Comparison of ENCODE assay signal across 9 cellular contexts in the genomic region with DNA sequence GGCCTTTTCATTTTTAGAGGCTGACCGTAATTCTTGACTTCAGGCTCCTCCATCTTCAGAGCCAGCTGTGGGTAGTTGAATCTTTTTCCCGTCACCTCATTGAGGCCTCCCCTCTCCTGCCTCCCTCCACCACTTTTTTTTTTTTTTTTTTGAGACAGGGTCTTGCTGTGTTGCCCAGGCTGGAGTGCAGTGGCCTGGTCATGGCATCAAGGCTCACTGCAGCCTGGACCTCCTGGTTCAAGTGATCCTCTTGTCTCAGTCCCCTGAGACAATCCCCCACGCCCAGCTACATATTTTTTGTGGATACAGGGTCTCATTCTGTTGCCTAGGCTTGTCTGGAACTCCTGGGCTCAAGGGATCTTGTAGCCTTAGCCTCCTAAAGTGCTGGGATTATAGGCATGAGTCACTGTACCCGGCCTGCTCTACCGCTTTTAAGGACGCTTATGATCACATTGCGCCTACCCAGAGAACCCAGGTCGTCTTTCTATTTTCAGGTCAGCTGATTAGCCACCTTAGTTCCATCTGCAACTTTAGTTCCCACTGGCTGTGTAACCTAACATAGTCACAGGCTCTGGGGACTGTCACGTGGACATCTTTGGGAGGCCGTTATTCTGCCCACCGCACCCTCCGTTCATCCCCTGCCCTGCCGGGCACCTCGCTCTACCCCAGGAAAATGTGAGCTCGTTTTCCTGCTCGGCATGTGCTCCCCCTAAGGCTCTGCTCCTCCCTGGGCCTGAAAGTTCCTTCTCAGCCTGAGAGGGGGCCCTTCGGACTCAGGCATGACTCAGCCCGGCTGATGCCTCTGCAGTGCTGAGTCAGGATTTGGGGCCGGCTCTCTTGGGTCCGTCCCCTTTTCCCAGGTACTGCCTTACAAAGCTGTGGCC. TPM values are rescaled to one million over a fixed set of nuclear protein-coding genes. Genes with fewer than 3 reads are reported as not detected.
DNase-seq lines count a peak whose midpoint lies in the region; ATAC-seq, FAIRE-seq and TF ChIP-seq lines count a peak whose summit lies in the region.
"Had no signal": no experiment of that assay in that cellular context is flagged by ENCODE, and none has a peak within 500 bp of the region (broad histone marks: within the 10 kb centered on the region; RNA-seq: fewer than 3 reads in every experiment).

No MANE protein-coding gene starts in this region.

- peak; percentile 44 for ATAC-seq in Right ventricle myocardium inferior

- no peak overlapping the region for H3K9ac ChIP-seq in kidney (ENCODE audit: low read length in 2 of 2)

- H3K4me3 ChIP-seq in right atrium auricular region: no peak overlapping the region
- H3K4me3 ChIP-seq in kidney (ENCODE audit: low read length in 2 of 2): no peak overlapping the region
- no peak overlapping the region for H3K4me3 ChIP-seq in vagina

- H3K27ac Mint-ChIP-seq in brain: peak overlapping the region in 3 of 5 experiments; percentile 78 to 94 (median 92)

- peaks cover 23% of the 10 kb centered on the region for H3K36me3 ChIP-seq in right atrium auricular region
- H3K36me3 ChIP-seq in kidney (ENCODE audit: control insufficient read depth in 1 of 2, insufficient read depth in 2 of 2, low read length in 2 of 2): peaks cover 6 to 16% of the 10 kb centered on the region in 2 donors
- peaks cover 0 to 40% of the 10 kb centered on the region in 2 donors for H3K36me3 ChIP-seq in vagina

- H3K9me3 ChIP-seq in right atrium auricular region (no peaks in the 10 kb centered on the region), kidney (ENCODE audit: control insufficient read depth in 1 of 2, low read length in 2 of 2) (no peaks in the 10 kb centered on the region), vagina (no peaks in the 10 kb centered on the region)

- H3K9me3 Mint-ChIP-seq in brain: peaks cover 0 to 2% (median 0%) of the 10 kb centered on the region in 5 experiments

- peak overlapping the region in 2 of 5 experiments; percentile 2 to 62 for H3K4me3 Mint-ChIP-seq in brain

- no peaks in the 10 kb centered on the region for H3K36me3 Mint-ChIP-seq in brain

- intact Hi-C loops in Right ventricle myocardium inferior (cut with DNase I) (no loop called here), kidney (cut with DNase I) (no loop called here), vagina (cut with DNase I) (no loop called here)

- peaks cover 8% of the 10 kb centered on the region for H3K27me3 Mint-ChIP-seq in brain

- DNase-seq in Right ventricle myocardium inferior (ENCODE audit: missing footprints) (no peak), right atrium auricular region (ENCODE audit: low spot score) (no peak), kidney (peak; percentile 73), vagina (ENCODE audit: extremely low spot score in 2 of 2) (no peak), HuH-7.5 (ENCODE audit: low spot score) (no peak), NCI-H146 (lab: John Stamatoyannopoulos, UW) (no peak), NCI-H2081 treated with DMSO at 0.1 percent for 48 hours (lab: John Stamatoyannopoulos, UW) (no peak)
- DNase-seq: AML-193 had no signal

- H3K4me1 ChIP-seq in right atrium auricular region (peaks cover 0 to 21% of the 10 kb centered on the region in 2 donors), kidney (ENCODE audit: control insufficient read depth in 1 of 2, insufficient read depth in 1 of 2, low read depth in 1 of 2, low read length in 2 of 2) (peaks cover 3 to 10% of the 10 kb centered on the region in 2 donors), vagina (peaks cover 53% of the 10 kb centered on the region)

- no peak for TF ChIP-seq POLR2A in vagina (IDR thresholded peaks at IDR 0.05)

- TF ChIP-seq CTCF in right atrium auricular region (IDR thresholded peaks at IDR 0.05) (no peak), brain (conservative IDR thresholded peaks at IDR 0.05) (no peak), kidney (IDR thresholded peaks at IDR 0.05; ENCODE audit: borderline replicate concordance, extremely low read depth, insufficient read depth) (no peak), vagina (IDR thresholded peaks at IDR 0.05) (no peak)

- H3K27ac ChIP-seq in right atrium auricular region: no peak overlapping the region
- H3K27ac ChIP-seq in kidney (ENCODE audit: low read depth in 2 of 2, low read length in 2 of 2): no peak overlapping the region
- peak overlapping the region; percentile 65 for H3K27ac ChIP-seq in vagina

- no peaks in the 10 kb centered on the region for H3K27me3 ChIP-seq in right atrium auricular region
- H3K27me3 ChIP-seq in vagina: no peaks in the 10 kb centered on the region

- no peak for FAIRE-seq in kidney (lab: Jason Lieb, UNC)

- peaks cover 22% of the 10 kb centered on the region for H3K4me1 Mint-ChIP-seq in brain

RNA-seq across cellular contexts. Expression of a gene that starts 13.4 kb away (rescaled TPM):
- 56.5 TPM for total RNA-seq in Right ventricle myocardium inferior
- 10 to 100 TPM; 24.5 to 32.2 TPM for total RNA-seq in right atrium auricular region
- 19.6 TPM for polyA plus RNA-seq in brain (ENCODE audit: insufficient read depth, low read depth, low replicate concordance)
- 301 TPM for total RNA-seq in kidney
- polyA plus RNA-seq in kidney (ENCODE audit: insufficient read depth, low read depth, low replicate concordance): 42.9 TPM
- total RNA-seq in vagina: 82.7 TPM

RNA-seq across cellular contexts. Expression of a gene that starts 42.1 kb away (rescaled TPM):
- 1.2 TPM for total RNA-seq in Right ventricle myocardium inferior
- total RNA-seq in right atrium auricular region: under 1 TPM in 1 of 2 donors, not detected in 1; 0.37 TPM
- polyA plus RNA-seq in brain (ENCODE audit: insufficient read depth, low read depth, low replicate concordance): not detected
- total RNA-seq in kidney: 11.6 TPM
- polyA plus RNA-seq in kidney (ENCODE audit: insufficient read depth, low read depth, low replicate concordance): 15.6 TPM
- total RNA-seq in vagina: 8.6 TPM

RNA-seq across cellular contexts. Expression of a gene that starts 52.6 kb away (rescaled TPM):
- total RNA-seq in Right ventricle myocardium inferior (not detected), right atrium auricular region (not detected), kidney (not detected), vagina (not detected)
- polyA plus RNA-seq in brain (ENCODE audit: insufficient read depth, low read depth, low replicate concordance) (not detected), kidney (ENCODE audit: insufficient read depth, low read depth, low replicate concordance) (0.82 TPM)
